ENCODE assay signal across 1 cellular context in the genomic region with DNA sequence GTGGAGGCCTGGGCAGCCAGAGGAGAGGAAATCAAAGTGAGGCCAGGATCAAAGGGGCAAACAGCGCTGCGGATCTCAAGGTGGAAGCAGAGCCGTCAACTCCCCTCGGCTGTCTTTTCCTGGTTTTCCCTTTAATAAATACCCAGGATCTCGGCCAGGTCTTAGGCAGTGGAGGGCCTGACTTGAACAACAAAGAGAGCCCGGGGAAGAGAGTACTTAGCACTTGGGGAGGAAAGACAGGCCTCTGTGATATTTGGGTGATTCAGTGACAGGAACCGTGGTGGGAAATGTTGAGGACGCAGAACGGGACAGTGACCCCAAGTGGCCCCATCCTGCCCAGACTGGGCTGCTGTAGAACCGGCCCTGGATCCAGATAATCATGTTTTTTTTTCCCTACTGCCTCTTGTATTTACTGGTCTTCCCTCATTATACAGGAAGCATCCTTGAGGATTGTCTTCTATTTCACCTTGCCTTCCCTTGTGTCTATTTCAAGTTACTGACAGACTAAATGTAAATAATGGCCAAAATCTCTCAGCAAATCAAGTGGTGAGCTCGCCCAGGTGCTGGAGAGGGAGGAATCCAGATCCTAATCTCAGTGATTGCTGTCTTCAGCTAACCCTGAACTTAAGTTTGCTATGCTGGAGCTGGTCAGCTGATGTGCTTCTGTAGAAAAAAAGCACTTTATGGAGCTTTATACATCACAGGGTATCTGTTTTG.
TF ChIP-seq lines count a peak whose summit lies in the region.

No MANE protein-coding gene starts in this region.

TF ChIP-seq in GM23338, 12 proteins besides CTCF, POLR2A, EP300 and RAD21 (continued from another document):
- TF ChIP-seq, protein P1, sequence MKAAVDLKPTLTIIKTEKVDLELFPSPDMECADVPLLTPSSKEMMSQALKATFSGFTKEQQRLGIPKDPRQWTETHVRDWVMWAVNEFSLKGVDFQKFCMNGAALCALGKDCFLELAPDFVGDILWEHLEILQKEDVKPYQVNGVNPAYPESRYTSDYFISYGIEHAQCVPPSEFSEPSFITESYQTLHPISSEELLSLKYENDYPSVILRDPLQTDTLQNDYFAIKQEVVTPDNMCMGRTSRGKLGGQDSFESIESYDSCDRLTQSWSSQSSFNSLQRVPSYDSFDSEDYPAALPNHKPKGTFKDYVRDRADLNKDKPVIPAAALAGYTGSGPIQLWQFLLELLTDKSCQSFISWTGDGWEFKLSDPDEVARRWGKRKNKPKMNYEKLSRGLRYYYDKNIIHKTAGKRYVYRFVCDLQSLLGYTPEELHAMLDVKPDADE (IDR thresholded peaks at IDR 0.05): no peak
